9 cellular contexts compared by ENCODE assay signal in the genomic region with DNA sequence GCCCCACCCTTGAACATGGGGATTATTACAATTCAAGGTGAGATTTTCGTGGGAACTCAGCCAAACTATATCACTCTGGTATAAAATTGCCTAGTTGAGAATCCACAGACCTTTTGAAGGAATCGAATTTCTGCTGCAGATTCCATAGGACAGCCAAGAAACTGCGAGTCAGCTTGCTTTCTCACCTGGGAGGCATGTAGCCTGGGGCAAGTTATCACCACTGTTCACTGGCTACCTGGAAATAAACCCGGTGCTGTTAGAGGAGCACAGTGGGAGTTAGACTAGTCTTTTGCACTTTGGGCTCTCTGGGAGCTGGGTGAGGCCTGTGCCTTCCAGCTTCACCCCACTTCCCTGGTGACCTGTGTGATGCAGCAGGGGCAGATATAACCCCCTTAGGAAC.
"Had no signal": no experiment of that assay in that cellular context is flagged by ENCODE, and none has a peak within 500 bp of the region (broad histone marks: within the 10 kb centered on the region; RNA-seq: fewer than 3 reads in every experiment).

No MANE protein-coding gene starts in this region.

- H3K27ac ChIP-seq: GM23248 had no signal

- H3K4me3 ChIP-seq: GM23248, K562 had no signal

- DNase-seq: GM23248, GOT3, H9, HCEC 1CT, IMR-90, KG1 had no signal

- H3K4me3 Mint-ChIP-seq: H9 had no signal

- H2AFZ ChIP-seq: GM23248 had no signal

- ATAC-seq: K562 had no signal

- H3K27ac Mint-ChIP-seq: H9 had no signal

- H3K9ac ChIP-seq: GM23248 had no signal

- FAIRE-seq: H54, HTR-8/SVneo, K562 had no signal
